In genomic region chr4:159174645-159175147, GRCh38 we compare ENCODE assay signal across 1 cellular context.
TF ChIP-seq lines count a peak whose summit lies in the region.

No MANE protein-coding gene starts in this region.

TF ChIP-seq in SK-N-SH, 30 proteins besides CTCF, POLR2A, EP300 and RAD21 (continued from another document):
- TF ChIP-seq CHD2 (IDR thresholded peaks at IDR 0.05; ENCODE audit: low read length, partially characterized antibody) (no peak), RXRA (IDR thresholded peaks at IDR 0.05; ENCODE audit: borderline replicate concordance, low read depth) (no peak), MXI1 (IDR thresholded peaks at IDR 0.05; ENCODE audit: low read depth, low read length) (no peak), GABPA (IDR thresholded peaks at IDR 0.05; ENCODE audit: low read depth) (no peak), NFIC (IDR thresholded peaks at IDR 0.05; ENCODE audit: borderline replicate concordance) (no peak), POLR2AphosphoS5 (IDR thresholded peaks at IDR 0.05; ENCODE audit: low read depth, low read length) (no peak), SIN3A (IDR thresholded peaks at IDR 0.05; ENCODE audit: borderline replicate concordance, low read depth, low read length) (no peak), MAX (IDR thresholded peaks at IDR 0.05; ENCODE audit: low read depth) (no peak), FOXJ3 (CRISPR knock-in tag; IDR thresholded peaks at IDR 0.05) (no peak)
- TF ChIP-seq, protein P1, sequence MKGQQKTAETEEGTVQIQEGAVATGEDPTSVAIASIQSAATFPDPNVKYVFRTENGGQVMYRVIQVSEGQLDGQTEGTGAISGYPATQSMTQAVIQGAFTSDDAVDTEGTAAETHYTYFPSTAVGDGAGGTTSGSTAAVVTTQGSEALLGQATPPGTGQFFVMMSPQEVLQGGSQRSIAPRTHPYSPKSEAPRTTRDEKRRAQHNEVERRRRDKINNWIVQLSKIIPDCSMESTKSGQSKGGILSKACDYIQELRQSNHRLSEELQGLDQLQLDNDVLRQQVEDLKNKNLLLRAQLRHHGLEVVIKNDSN (IDR thresholded peaks at IDR 0.05; ENCODE audit: borderline replicate concordance, low read depth) = no peak
